ENCODE assay signal across 8 cellular contexts in the genomic region with DNA sequence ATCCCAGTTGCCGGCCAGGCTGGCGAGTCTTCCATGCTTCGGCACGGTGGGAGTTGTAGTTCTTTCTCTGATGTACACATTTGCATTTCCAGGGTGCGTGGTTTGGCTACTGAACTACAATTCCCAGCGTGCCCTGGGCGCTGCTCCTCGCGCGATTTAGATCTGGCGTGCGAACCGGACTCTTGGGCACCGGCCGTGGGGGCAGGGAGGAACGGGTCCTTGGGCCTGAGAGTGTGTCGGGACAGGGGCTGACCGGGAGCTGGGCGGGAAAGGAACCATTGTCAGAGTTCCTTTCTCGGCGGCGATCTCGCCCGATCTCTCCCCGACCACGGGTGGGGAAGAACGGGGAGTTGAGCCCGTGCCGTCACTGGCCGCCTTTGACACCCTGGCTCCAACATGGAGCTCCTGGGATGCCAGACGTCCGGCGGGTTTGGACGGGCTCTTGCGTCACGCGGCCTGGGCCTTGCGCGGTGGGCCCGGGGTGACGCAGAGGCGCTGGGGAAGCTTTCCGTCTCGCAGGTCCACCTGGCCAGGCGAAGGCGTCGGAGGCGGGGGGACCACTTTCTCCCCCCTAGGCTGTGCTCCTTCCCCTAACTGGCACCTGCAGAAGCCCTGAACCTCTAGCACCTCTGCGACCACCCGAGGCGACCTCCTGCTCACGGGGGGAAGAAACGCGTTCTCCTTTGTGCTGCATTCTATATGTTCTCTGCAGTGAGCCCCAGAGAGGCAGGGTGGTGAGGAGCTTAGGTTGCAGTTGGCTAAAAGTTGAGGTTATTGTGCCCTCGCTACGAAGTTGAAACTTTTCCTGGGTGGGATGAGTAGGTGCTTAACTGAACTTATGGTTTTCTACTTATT. TPM values are rescaled to one million over a fixed set of nuclear protein-coding genes. Genes with fewer than 3 reads are reported as not detected.
DNase-seq lines count a peak whose midpoint lies in the region; ATAC-seq, FAIRE-seq and TF ChIP-seq lines count a peak whose summit lies in the region.

No MANE protein-coding gene starts in this region.

- H2AK5ac ChIP-seq in H1 (ENCODE audit: low read depth, low read length), result peak overlapping the region; percentile 75; the same call in 1 of the 2 replicates

- peak overlapping the region; percentile 99 for H3K4ac ChIP-seq in H1 (replicated peaks; ENCODE audit: insufficient read length, low read depth, low read length)

- no peak overlapping the region for H3K23ac ChIP-seq in H1 (ENCODE audit: insufficient read length)

- H3K4me3 Mint-ChIP-seq in memory B cell, result peak overlapping the region; percentile 94

- TF ChIP-seq POLR2A in H1 (IDR thresholded peaks at IDR 0.05; ENCODE audit: control extremely low read depth in 1 of 2, low read depth in 2 of 2, low read length in 2 of 2), result peak in 1 of 2 experiments; percentile 69; a peak in 2 of 3 replicates

- H3K56ac ChIP-seq in H1 (replicated peaks; ENCODE audit: insufficient read length, low read depth, low read length), result peak overlapping the region; percentile 85

- no peaks in the 10 kb centered on the region for H3K27me3 ChIP-seq in H1 (replicated peaks in 1 of 4; ENCODE audit: control insufficient read depth in 3 of 4, extremely low read depth in 1 of 4, insufficient read depth in 3 of 4, low read length in 3 of 4)

- H3K79me1 ChIP-seq in H1 (ENCODE audit: low read depth, low read length), result no peaks in the 10 kb centered on the region

- POLR2A ChIA-PET in H1 (lab: Charles Lee; ENCODE audit: partially characterized antibody), result interaction anchor here (0.6 to 4.9 kb wide), 64 partner anchors 9 to 1039 kb away, joined by 3 to 75 read pairs (median 5); a partner anchor contains a TSS

- TF ChIP-seq EP300 in H1 (IDR thresholded peaks at IDR 0.05; ENCODE audit: borderline replicate concordance in 1 of 2, low read depth in 2 of 2, low read length in 2 of 2), result no peak

- peak; percentile 80 for ATAC-seq in GM21423 (IDR thresholded peaks at IDR 0.05; ENCODE audit: unreplicated experiment)
- ATAC-seq in memory B cell (ENCODE audit: low read depth), result peak; percentile 78

- H2BK20ac ChIP-seq in H1 (ENCODE audit: low read length), result no peak overlapping the region

- peak overlapping the region; percentile 99 for H3K27ac Mint-ChIP-seq in memory B cell

- H3K23me2 ChIP-seq in H1 (ENCODE audit: low read depth, low read length), result peaks cover 5% of the 10 kb centered on the region; the same call in 1 of the 2 replicates

- H3K9ac ChIP-seq in H1 (replicated peaks in 1 of 4; ENCODE audit: extremely low read depth in 1 of 4, low read depth in 3 of 4, low read length in 3 of 4), result peak overlapping the region; percentile 83 to 94 (median 88)

- peaks cover 8 to 52% of the 10 kb centered on the region in 2 experiments; a peak in 3 of 4 replicates for H3K79me2 ChIP-seq in H1 (ENCODE audit: control insufficient read depth in 1 of 2, insufficient read depth in 2 of 2, low read length in 2 of 2)

- H3K4me1 ChIP-seq in H1 (replicated peaks in 1 of 4; ENCODE audit: control insufficient read depth in 3 of 4, insufficient read depth in 4 of 4, low read length in 3 of 4), result peaks cover 0 to 8% (median under 1%) of the 10 kb centered on the region in 4 experiments; a peak in 2 of 7 replicates

- H3K36me3 Mint-ChIP-seq in memory B cell, result peaks cover 4% of the 10 kb centered on the region

- no peak overlapping the region; the same call in 1 of the 2 replicates for H2BK12ac ChIP-seq in H1 (ENCODE audit: low read depth, low read length)

- peaks cover 3 to 5% of the 10 kb centered on the region in 2 experiments for H4K20me1 ChIP-seq in H1 (replicated peaks in 1 of 2; ENCODE audit: control insufficient read depth in 1 of 2, insufficient read depth in 2 of 2, low read length in 2 of 2)

- H3K36me3 ChIP-seq in H1 (ENCODE audit: control insufficient read depth in 2 of 4, insufficient read depth in 4 of 4, low read length in 3 of 4), result peaks cover 0 to 6% (median 3%) of the 10 kb centered on the region in 4 experiments; a peak in 5 of 8 replicates

- H4K8ac ChIP-seq in H1 (ENCODE audit: extremely low read depth, insufficient read depth, low read length), result peak overlapping the region; percentile 96; the same call in 1 of the 2 replicates

- peak overlapping the region; percentile 76 to 98 (median 87) for H3K4me3 ChIP-seq in H1 (ENCODE audit: extremely low read depth in 1 of 4, insufficient read depth in 2 of 4, low read depth in 3 of 4, low read length in 4 of 4)

- H2BK120ac ChIP-seq in H1 (replicated peaks; ENCODE audit: low read depth, low read length), result no peak overlapping the region

- CTCF ChIA-PET in H1 (lab: Charles Lee; ENCODE audit: partially characterized antibody), result interaction anchor here (0.7 to 2.6 kb wide), 7 partner anchors 8 to 445 kb away, joined by 3 to 8 read pairs (median 4); a partner anchor contains a TSS

- no peaks in the 10 kb centered on the region for H3K27me3 Mint-ChIP-seq in memory B cell

- 2% methylated on average over 52 of the region's 56 CpGs; no CpG with 5 or more reads in 1 of the 2 experiments for WGBS in H1 (ENCODE audit: extremely low coverage in 1 of 2, insufficient coverage in 1 of 2, insufficient read length in 1 of 2, insufficient replicate concordance in 2 of 2, low coverage in 1 of 2, low lambda C conversion rate in 2 of 2, missing lambda C conversion rate in 1 of 2), 2 experiments

- no peak for TF ChIP-seq CTCF in H1 (IDR thresholded peaks at IDR 0.05; ENCODE audit: control extremely low read depth in 1 of 3, insufficient read depth in 1 of 3, low read depth in 1 of 3, low read length in 3 of 3)

- peak overlapping the region; percentile 95 for H4K5ac ChIP-seq in H1 (ENCODE audit: insufficient read length, low read depth, low read length)

- H3K9me3 Mint-ChIP-seq in memory B cell, result no peaks in the 10 kb centered on the region

- H3K14ac ChIP-seq in H1 (ENCODE audit: insufficient read length), result no peak overlapping the region

- H3K9me3 ChIP-seq in H1 (ENCODE audit: insufficient read depth in 2 of 2, low read depth in 1 of 2, low read length in 1 of 2), result no peaks in the 10 kb centered on the region

- peak overlapping the region; percentile 67 to 92 for H3K4me2 ChIP-seq in H1 (ENCODE audit: insufficient read depth in 1 of 2, low read depth in 2 of 2, low read length in 2 of 2)

- DNase-seq in COR-L47 (lab: John Stamatoyannopoulos, UW) (peak; percentile 96), HUDEP-2 (lab: John Stamatoyannopoulos, UW; ENCODE audit: unreplicated experiment in 76 of 76) (peak in 75 of 76 experiments; percentile 40 to 93 (median 83)), NOMO-1 treated with DMSO at 0.1 percent for 48 hours (lab: John Stamatoyannopoulos, UW; ENCODE audit: unreplicated experiment) (peak; percentile 83), H1 (ENCODE audit: low read depth in 1 of 2, low spot score in 2 of 2) (peak; percentile 76 to 90), memory B cell (ENCODE audit: low spot score in 2 of 2) (peak; percentile 79 to 82)
- peak; percentile 64 for DNase-seq in activated CD8-positive, alpha-beta memory T cell treated with anti-CD3 and anti-CD28 coated beads, Interleukin-2, amount 50 U/mL, for 1 hour (ENCODE audit: extremely low read depth)
- peak; percentile 73 to 80 (median 79) for DNase-seq in stimulated activated CD4-positive, alpha-beta T cell treated with anti-CD3 and anti-CD28 coated beads, TNF-alpha, amount 100 ng/mL, for 48 hours (ENCODE audit: low read depth in 3 of 3)

- no peak for TF ChIP-seq RAD21 in H1 (IDR thresholded peaks at IDR 0.05 in 1 of 2, conservative IDR thresholded peaks at IDR 0.05 in 1 of 2; ENCODE audit: low read depth in 2 of 2, low read length in 2 of 2)

- H3K27ac ChIP-seq in H1 (ENCODE audit: low read depth, low read length), result peak overlapping the region; percentile 94

- H2BK5ac ChIP-seq in H1 (ENCODE audit: low read depth, low read length), result peak overlapping the region; percentile 95

- no peak overlapping the region for H2BK15ac ChIP-seq in H1 (ENCODE audit: low read length)

- FAIRE-seq in H1 (lab: Jason Lieb, UNC), result no peak

- H4K91ac ChIP-seq in H1 (replicated peaks; ENCODE audit: insufficient read length, low read length), result peak overlapping the region; percentile 77

- no peak overlapping the region for H2AFZ ChIP-seq in H1 (ENCODE audit: low read length)

- peaks cover 20% of the 10 kb centered on the region for H3K4me1 Mint-ChIP-seq in memory B cell

- peak overlapping the region; percentile 65; the same call in 1 of the 2 replicates for H3K18ac ChIP-seq in H1 (ENCODE audit: extremely low read depth, low read length)

TF ChIP-seq in H1, 55 proteins besides CTCF, POLR2A, EP300 and RAD21 (continues in another document):
- TF ChIP-seq GABPA (IDR thresholded peaks at IDR 0.05; ENCODE audit: borderline replicate concordance, insufficient read depth, low read length) (no peak), CBX8 (IDR thresholded peaks at IDR 0.05; ENCODE audit: borderline replicate concordance, low read depth, low read length) (no peak), YY1 (IDR thresholded peaks at IDR 0.05; ENCODE audit: low read depth, low read length) (peak; percentile 73; the same call in 1 of the 2 replicates), SIN3A (conservative IDR thresholded peaks at IDR 0.05 in 1 of 2, IDR thresholded peaks at IDR 0.05 in 1 of 2; ENCODE audit: low read depth in 1 of 2, low read length in 2 of 2) (peak; percentile 60 to 84; a peak in 2 of 4 replicates), RXRA (IDR thresholded peaks at IDR 0.05; ENCODE audit: insufficient read depth, low read depth, low read length) (no peak), KDM5A (IDR thresholded peaks at IDR 0.05; ENCODE audit: low read length) (no peak; the same call in 1 of the 2 replicates), TBP (IDR thresholded peaks at IDR 0.05; ENCODE audit: low read depth, low read length) (peak; percentile 68; the same call in 1 of the 2 replicates)

RNA-seq across cellular contexts. Expression of a gene that starts 0.8 kb away (rescaled TPM):
- 50.4 and 50.5 TPM in 2 replicates for total RNA-seq in H1 (2021; fragmentation: NEBNext Ultra II Directional; extraction: Animal tissue kit (Norgen Biotek cat#: 25700))
- polyA plus RNA-seq in H1 (2011; rRNA removed), result 17.1 and 23.0 TPM in 2 replicates
- polyA plus RNA-seq in H1 (2011; cell fraction: cytosol; rRNA removed), result 35.7 TPM
- 35.8 TPM for polyA plus RNA-seq in H1 (2011; cell fraction: nucleus; rRNA removed)
- polyA plus RNA-seq in H1 (2012, experiment 1 of 2), result 21.6 to 48.4 TPM (median 26.3 TPM) in 4 replicates
- 3.2 TPM for polyA plus RNA-seq in H1 (2012, experiment 2 of 2)
- polyA plus RNA-seq in H1 (2013, experiment 1 of 2), result 31.7 TPM
- 31.0 TPM for polyA plus RNA-seq in H1 (2013, experiment 2 of 2)
- 30.4 and 42.0 TPM in 2 replicates for polyA minus RNA-seq in H1 (2011; rRNA and poly(A)+ RNA removed)
- 19.4 TPM for polyA minus RNA-seq in H1 (2011; cell fraction: cytosol; rRNA and poly(A)+ RNA removed)
- 72.0 TPM for polyA minus RNA-seq in H1 (2011; cell fraction: nucleus; rRNA and poly(A)+ RNA removed)

RNA-seq across cellular contexts. Expression of a gene that starts 29.8 kb away (rescaled TPM):
- total RNA-seq in H1 (2021; fragmentation: NEBNext Ultra II Directional; extraction: Animal tissue kit (Norgen Biotek cat#: 25700)), result 1.1 and 2.2 TPM in 2 replicates
- polyA plus RNA-seq in H1 (2011; rRNA removed), result 0.16 and 0.33 TPM in 2 replicates
- 0.61 TPM for polyA plus RNA-seq in H1 (2011; cell fraction: cytosol; rRNA removed)
- 0.54 TPM for polyA plus RNA-seq in H1 (2011; cell fraction: nucleus; rRNA removed)
- polyA plus RNA-seq in H1 (2012, experiment 1 of 2), result 0.64 to 2.3 TPM (median 0.90 TPM) in 4 replicates
- not detected for polyA plus RNA-seq in H1 (2012, experiment 2 of 2)
- polyA plus RNA-seq in H1 (2013, experiment 1 of 2), result 0.87 TPM
- polyA plus RNA-seq in H1 (2013, experiment 2 of 2), result 1.2 TPM
- polyA minus RNA-seq in H1 (2011; rRNA and poly(A)+ RNA removed), result not detected in 2 replicates
- not detected for polyA minus RNA-seq in H1 (2011; cell fraction: cytosol; rRNA and poly(A)+ RNA removed)
- 1.3 TPM for polyA minus RNA-seq in H1 (2011; cell fraction: nucleus; rRNA and poly(A)+ RNA removed)

Comparison
In these comparisons a context has a peak if more than half of its experiments do, and no peak if none do; other contexts are left out.
1. Peak in every context shown above with its lines: DNase-seq, ATAC-seq, H3K4me3 ChIP-seq and H3K27ac ChIP-seq.